In the genomic region with DNA sequence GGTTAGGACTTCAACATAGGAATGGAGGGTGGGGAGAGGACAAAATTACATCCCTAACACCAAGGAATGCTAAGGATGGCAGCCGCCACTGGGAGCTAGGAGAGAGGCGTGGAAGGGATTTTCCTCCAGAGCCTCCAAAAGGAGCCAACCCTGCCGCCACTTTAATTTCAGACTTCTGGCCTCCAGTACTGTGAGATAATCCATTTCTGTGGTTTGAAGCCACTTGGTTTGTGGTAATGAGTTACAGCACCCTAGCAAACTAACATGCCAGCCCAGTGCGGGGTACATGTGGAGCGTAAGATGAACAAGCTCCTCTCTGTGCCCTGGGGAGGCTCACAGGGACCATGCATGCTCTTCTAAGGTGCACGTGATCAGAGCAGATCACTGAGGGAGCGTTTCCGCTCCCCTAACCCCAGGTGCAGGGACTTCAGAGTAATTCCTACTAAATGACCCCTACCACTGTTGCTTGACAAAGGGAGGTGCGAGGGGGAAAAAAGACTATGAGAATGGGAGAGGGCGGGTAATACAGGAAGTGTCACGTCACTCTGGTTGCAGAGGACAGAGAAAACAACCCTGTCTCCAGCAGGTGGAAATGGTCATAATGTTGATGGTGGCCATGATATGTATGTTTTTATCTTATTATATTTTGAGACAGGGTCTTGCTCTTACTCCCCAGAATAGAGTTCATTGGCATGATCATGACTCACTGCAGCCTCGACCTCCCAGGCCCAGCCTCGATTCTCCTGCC, we compare ENCODE assay signal across 23 cellular contexts. TPM values are rescaled to one million over a fixed set of nuclear protein-coding genes. Genes with fewer than 3 reads are reported as not detected.
DNase-seq lines count a peak whose midpoint lies in the region.
"Had no signal": no experiment of that assay in that cellular context is flagged by ENCODE, and none has a peak within 500 bp of the region (broad histone marks: within the 10 kb centered on the region; RNA-seq: fewer than 3 reads in every experiment).

No MANE protein-coding gene starts in this region.

- peak; percentile 29 for DNase-seq in AG08395 (ENCODE audit: low spot score)
- peak; percentile 74 for DNase-seq in H4 (ENCODE audit: low spot score)
- DNase-seq in NCI-H69 (lab: John Stamatoyannopoulos, UW): peak; percentile 3
- DNase-seq in amniotic epithelial cell (ENCODE audit: low read depth): peak; percentile 50
- DNase-seq in mucosa of gallbladder (ENCODE audit: low spot score): no peak
- DNase-seq in NCI-H1048 (lab: John Stamatoyannopoulos, UW): no peak
- no peak for DNase-seq in NCI-H128 (lab: John Stamatoyannopoulos, UW; ENCODE audit: unreplicated experiment)
- no peak for DNase-seq in NCI-H2107 (lab: John Stamatoyannopoulos, UW)
- DNase-seq: activated CD4-positive, alpha-beta T cell treated with anti-CD3 and anti-CD28 coated beads, Interleukin-2, amount 50 U/mL, for 4 hours; activated T-cell treated with anti-CD3 and anti-CD28 coated beads, Interleukin-2, amount 50 U/mL, for 48 hours; BE2C; DMS153; effector memory CD4-positive, alpha-beta T cell; immature natural killer cell; NCI-H1417 treated with DMSO at 0.1 percent for 48 hours; NCI-H2081 treated with DMSO at 0.1 percent for 48 hours; NCI-H345; NCI-H748 treated with DMSO at 0.1 percent for 48 hours; right cardiac atrium; stomach; T-helper 1 cell had no signal

RNA-seq across cellular contexts. Expression of a gene that starts 12.0 kb away (rescaled TPM):
- total RNA-seq in H4 (2014; rRNA removed; shearing (Covaris generic)): 2.5 and 3.0 TPM in 2 replicates
- total RNA-seq in mucosa of gallbladder: 9.3 TPM
- total RNA-seq: glomerular endothelial cell had no signal

RNA-seq across cellular contexts. Expression of a gene that starts 15.8 kb away (rescaled TPM):
- total RNA-seq in H4 (2014; rRNA removed; shearing (Covaris generic)): not detected in 2 replicates
- 0.12 TPM for total RNA-seq in mucosa of gallbladder
- total RNA-seq: glomerular endothelial cell, left lobe of liver had no signal

RNA-seq across cellular contexts. Expression of a gene that starts 21.3 kb away (rescaled TPM):
- total RNA-seq in H4 (2014; rRNA removed; shearing (Covaris generic)): 0.23 TPM in 1 of 2 replicates, not detected in the other
- not detected for total RNA-seq in mucosa of gallbladder
- total RNA-seq: glomerular endothelial cell had no signal

RNA-seq across cellular contexts. Expression of a gene that starts 46.5 kb away (rescaled TPM):
- 4.2 and 8.2 TPM in 2 replicates for total RNA-seq in H4 (2014; rRNA removed; shearing (Covaris generic))
- 29.3 TPM for total RNA-seq in mucosa of gallbladder

RNA-seq across cellular contexts. Expression of a gene that starts 55.3 kb away (rescaled TPM):
- 0.62 and 0.64 TPM in 2 replicates for total RNA-seq in H4 (2014; rRNA removed; shearing (Covaris generic))
- total RNA-seq in mucosa of gallbladder: 7.0 TPM
- total RNA-seq: glomerular endothelial cell had no signal

Comparison
In these comparisons a context has a peak if more than half of its experiments do, and no peak if none do; other contexts are left out.
1. DNase-seq: peak in AG08395 (single experiment), H4 (single experiment), NCI-H69 (single experiment) and amniotic epithelial cell (single experiment); none in mucosa of gallbladder (single experiment), NCI-H1048 (single experiment), NCI-H128 (single experiment) and NCI-H2107 (single experiment).